12 cellular contexts compared by ENCODE assay signal in genomic region chr4:67436742-67437141, GRCh38.
DNase-seq lines count a peak whose midpoint lies in the region; ATAC-seq and TF ChIP-seq lines count a peak whose summit lies in the region.
"Had no signal": no experiment of that assay in that cellular context is flagged by ENCODE, and none has a peak within 500 bp of the region (broad histone marks: within the 10 kb centered on the region; RNA-seq: fewer than 3 reads in every experiment).

No MANE protein-coding gene starts in this region.

- ATAC-seq in GM18502 (IDR thresholded peaks at IDR 0.05; ENCODE audit: poor library complexity, unreplicated experiment) (peak; percentile 73), GM21447 (IDR thresholded peaks at IDR 0.05; ENCODE audit: unreplicated experiment) (peak; percentile 75), HG03354 (IDR thresholded peaks at IDR 0.05; ENCODE audit: poor library complexity, severe bottlenecking, unreplicated experiment) (peak; percentile 100), esophagus mucosa (peak; percentile 85)
- ATAC-seq: activated CD4-positive, alpha-beta T cell treated with anti-CD3 and anti-CD28 coated beads for 36 hours had no signal

- no peak for TF ChIP-seq CTCF in lower leg skin (IDR thresholded peaks at IDR 0.05)

- no peak for TF ChIP-seq POLR2A in lower leg skin (IDR thresholded peaks at IDR 0.05)

- no peak for DNase-seq in activated naive CD4-positive, alpha-beta T cell treated with anti-CD3 and anti-CD28 coated beads, Interleukin-2, amount 50 U/mL, for 16 hours
- DNase-seq in lower leg skin (ENCODE audit: low spot score in 2 of 2) (no peak), GM19240 (ENCODE audit: insufficient read length, low spot score) (no peak), activated gamma-delta T cell treated with Interleukin-2 at 50 U/mL for 16 hours (no peak)
- DNase-seq: activated CD4-positive, alpha-beta T cell treated with anti-CD3 and anti-CD28 coated beads for 36 hours; activated naive CD4-positive, alpha-beta T cell treated with anti-CD3 and anti-CD28 coated beads for 36 hours; GF-D8; stimulated activated CD4-positive, alpha-beta T cell treated with anti-CD3 and anti-CD28 coated beads, Interleukin-4, amount 100 ng/mL, for 24 hours had no signal

- H3K4me3 ChIP-seq in lower leg skin (ENCODE audit: low read depth, poor library complexity, severe bottlenecking), result no peak overlapping the region

- WGBS in lower leg skin, 2 donors, result 58 to 61% methylated on average over 2 of the region's 2 CpGs

- intact Hi-C loops in lower leg skin (cut with DNase I; ENCODE audit: low total_unique reads), result no loop called here
